In the genomic region with DNA sequence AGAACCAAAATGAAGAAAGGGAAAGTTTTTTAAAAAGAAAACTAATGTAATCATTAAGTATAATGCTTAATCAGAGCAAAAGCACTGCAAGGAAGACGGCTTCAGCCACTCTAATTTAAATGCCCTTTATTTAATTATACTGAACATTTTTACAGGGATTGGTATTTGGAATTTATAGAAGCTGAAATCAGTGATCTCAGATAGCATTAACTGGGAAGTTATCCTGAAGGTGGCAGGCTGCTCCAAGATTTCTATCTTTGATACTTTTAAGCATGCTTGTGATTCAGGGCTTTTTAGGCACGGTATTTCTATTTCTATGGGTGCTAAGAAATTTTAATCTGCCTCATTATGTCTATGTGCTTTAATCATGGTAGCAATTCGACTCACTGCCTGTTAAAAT, we compare ENCODE assay signal across 8 cellular contexts. TPM values are rescaled to one million over a fixed set of nuclear protein-coding genes. Genes with fewer than 3 reads are reported as not detected.
DNase-seq lines count a peak whose midpoint lies in the region; ATAC-seq, FAIRE-seq and TF ChIP-seq lines count a peak whose summit lies in the region.

No MANE protein-coding gene starts in this region.

- peaks cover 12% of the 10 kb centered on the region for H3K36me3 Mint-ChIP-seq in nephron (ENCODE audit: low read depth)

- no peak overlapping the region for H3K4me3 ChIP-seq in epithelial cell of proximal tubule (ENCODE audit: low read depth, low read length)

- H3K27me3 Mint-ChIP-seq in nephron (ENCODE audit: low read depth) = peaks cover 4% of the 10 kb centered on the region

- H3K4me3 Mint-ChIP-seq in nephron = peak overlapping the region; percentile 50 to 91 (median 89)

- H3K9me3 Mint-ChIP-seq in nephron = no peaks in the 10 kb centered on the region

- peak; percentile 43 for DNase-seq in COR-L47 (lab: John Stamatoyannopoulos, UW)
- peak; percentile 61 for DNase-seq in HT-29 (ENCODE audit: low spot score)
- DNase-seq in RCC 7860 (ENCODE audit: low spot score) = peak; percentile 21
- DNase-seq in epithelial cell of proximal tubule (ENCODE audit: low read depth) = no peak

- FAIRE-seq in RCC 7860 (lab: Jason Lieb, UNC) = peak; percentile 30

- TF ChIP-seq CTCF in epithelial cell of proximal tubule (conservative IDR thresholded peaks at IDR 0.05; ENCODE audit: low read depth, low read length) (peak; percentile 71), nephron (IDR thresholded peaks at IDR 0.05; ENCODE audit: unreplicated experiment in 3 of 3) (peak; percentile 59 to 75 (median 61))

- no peak for ATAC-seq in activated CD4-positive, CD25-positive, alpha-beta regulatory T cell treated with anti-CD3 and anti-CD28 coated beads, Interleukin-2, amount 50 U/mL, for 24 hours
- no peak for ATAC-seq in HG02885 (IDR thresholded peaks at IDR 0.05; ENCODE audit: poor library complexity, unreplicated experiment)
- no peak for ATAC-seq in GM21447 (IDR thresholded peaks at IDR 0.05; ENCODE audit: unreplicated experiment)

- H3K4me1 Mint-ChIP-seq in nephron = peaks cover 30% of the 10 kb centered on the region

- H3K27ac Mint-ChIP-seq in nephron = peak overlapping the region; percentile 80 to 97 (median 93)

RNA-seq across cellular contexts. Expression of a gene that starts 1.3 kb away (rescaled TPM):
- total RNA-seq in HT-29 (2014; rRNA removed; shearing (Covaris generic)) = 10.3 and 11.8 TPM in 2 replicates
- total RNA-seq in epithelial cell of proximal tubule = 21.2 and 54.7 TPM in 2 replicates

RNA-seq across cellular contexts. Expression of a gene that starts 25.5 kb away (rescaled TPM):
- total RNA-seq in HT-29 (2014; rRNA removed; shearing (Covaris generic)) = 0.64 TPM in 1 of 2 replicates, not detected in the other
- 1.8 TPM in 1 of 2 replicates, not detected in the other for total RNA-seq in epithelial cell of proximal tubule
